Comparison of ENCODE assay signal across 1 cellular context in genomic region chrX:121245763-121246162, GRCh38.
TF ChIP-seq lines count a peak whose summit lies in the region.

No MANE protein-coding gene starts in this region.

TF ChIP-seq in HepG2, 621 proteins besides CTCF, POLR2A, EP300 and RAD21 (continued from another document and continues in another):
- TF ChIP-seq, protein P1, sequence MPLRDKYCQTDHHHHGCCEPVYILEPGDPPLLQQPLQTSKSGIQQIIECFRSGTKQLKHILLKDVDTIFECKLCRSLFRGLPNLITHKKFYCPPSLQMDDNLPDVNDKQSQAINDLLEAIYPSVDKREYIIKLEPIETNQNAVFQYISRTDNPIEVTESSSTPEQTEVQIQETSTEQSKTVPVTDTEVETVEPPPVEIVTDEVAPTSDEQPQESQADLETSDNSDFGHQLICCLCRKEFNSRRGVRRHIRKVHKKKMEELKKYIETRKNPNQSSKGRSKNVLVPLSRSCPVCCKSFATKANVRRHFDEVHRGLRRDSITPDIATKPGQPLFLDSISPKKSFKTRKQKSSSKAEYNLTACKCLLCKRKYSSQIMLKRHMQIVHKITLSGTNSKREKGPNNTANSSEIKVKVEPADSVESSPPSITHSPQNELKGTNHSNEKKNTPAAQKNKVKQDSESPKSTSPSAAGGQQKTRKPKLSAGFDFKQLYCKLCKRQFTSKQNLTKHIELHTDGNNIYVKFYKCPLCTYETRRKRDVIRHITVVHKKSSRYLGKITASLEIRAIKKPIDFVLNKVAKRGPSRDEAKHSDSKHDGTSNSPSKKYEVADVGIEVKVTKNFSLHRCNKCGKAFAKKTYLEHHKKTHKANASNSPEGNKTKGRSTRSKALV (CRISPR knock-in tag; IDR thresholded peaks at IDR 0.05) = no peak
- TF ChIP-seq PAF1 (CRISPR knock-in tag; IDR thresholded peaks at IDR 0.05) (no peak), KLF6 (CRISPR knock-in tag; IDR thresholded peaks at IDR 0.05) (no peak), KDM5A (IDR thresholded peaks at IDR 0.05; ENCODE audit: borderline replicate concordance, low read length) (no peak), STAT5B (CRISPR knock-in tag; IDR thresholded peaks at IDR 0.05) (no peak), ZNF512 (CRISPR knock-in tag; IDR thresholded peaks at IDR 0.05) (no peak), ZNF331 (CRISPR knock-in tag; IDR thresholded peaks at IDR 0.05) (no peak), ZFP36L2 (CRISPR knock-in tag; IDR thresholded peaks at IDR 0.05) (no peak), NONO (IDR thresholded peaks at IDR 0.05) (no peak), NONO (CRISPR knock-in tag; conservative IDR thresholded peaks at IDR 0.05) (0 out of 2 replicates have a peak, but pooled peaks have one; percentile 22), BCL6 (CRISPR knock-in tag; IDR thresholded peaks at IDR 0.05) (peak; percentile 65), ZNF770 (CRISPR knock-in tag; IDR thresholded peaks at IDR 0.05) (no peak), RARG (CRISPR knock-in tag; IDR thresholded peaks at IDR 0.05; ENCODE audit: low read depth) (no peak), ZNF317 (CRISPR knock-in tag; IDR thresholded peaks at IDR 0.05) (no peak), MIER3 (CRISPR knock-in tag; IDR thresholded peaks at IDR 0.05; ENCODE audit: borderline replicate concordance) (no peak), ATM (IDR thresholded peaks at IDR 0.05; ENCODE audit: borderline replicate concordance) (no peak), ZNF326 (CRISPR knock-in tag; IDR thresholded peaks at IDR 0.05; ENCODE audit: borderline replicate concordance) (no peak), ZNF788 (CRISPR knock-in tag; IDR thresholded peaks at IDR 0.05; ENCODE audit: borderline replicate concordance) (no peak), IRX3 (CRISPR knock-in tag; IDR thresholded peaks at IDR 0.05; ENCODE audit: borderline replicate concordance, low read depth) (no peak), ERF (CRISPR knock-in tag; IDR thresholded peaks at IDR 0.05) (no peak), HDAC2 (CRISPR knock-in tag; IDR thresholded peaks at IDR 0.05) (peak; percentile 26; the same call in 1 of the 2 replicates), ZNF24 (IDR thresholded peaks at IDR 0.05) (no peak), ZNF282 (IDR thresholded peaks at IDR 0.05; ENCODE audit: partially characterized antibody) (no peak), MIER2 (CRISPR knock-in tag; IDR thresholded peaks at IDR 0.05) (no peak), SOX6 (IDR thresholded peaks at IDR 0.05) (no peak), SOX6 (CRISPR knock-in tag; IDR thresholded peaks at IDR 0.05) (peak; percentile 95), ARID2 (CRISPR knock-in tag; IDR thresholded peaks at IDR 0.05; ENCODE audit: borderline replicate concordance) (no peak), SKI (IDR thresholded peaks at IDR 0.05; ENCODE audit: partially characterized antibody) (no peak), SMAD9 (CRISPR knock-in tag; IDR thresholded peaks at IDR 0.05) (no peak), CREM (IDR thresholded peaks at IDR 0.05) (peak; percentile 95), CREM (CRISPR knock-in tag; IDR thresholded peaks at IDR 0.05) (no peak), E2F2 (CRISPR knock-in tag; IDR thresholded peaks at IDR 0.05; ENCODE audit: borderline replicate concordance) (no peak), BRCA1 (CRISPR knock-in tag; IDR thresholded peaks at IDR 0.05) (no peak), LCORL (IDR thresholded peaks at IDR 0.05) (no peak), LCORL (CRISPR knock-in tag; IDR thresholded peaks at IDR 0.05) (no peak), KLF16 (CRISPR knock-in tag; IDR thresholded peaks at IDR 0.05) (no peak), U2AF2 (IDR thresholded peaks at IDR 0.05; ENCODE audit: low read depth, low read length) (no peak), ZNF501 (CRISPR knock-in tag; IDR thresholded peaks at IDR 0.05) (no peak), MED8 (CRISPR knock-in tag; IDR thresholded peaks at IDR 0.05; ENCODE audit: insufficient replicate concordance) (no peak), NR2F1 (CRISPR knock-in tag; IDR thresholded peaks at IDR 0.05) (peak in 1 of 2 experiments; percentile 62; a peak in 2 of 4 replicates), GLI4 (CRISPR knock-in tag; IDR thresholded peaks at IDR 0.05; ENCODE audit: borderline replicate concordance) (no peak), SRSF9 (IDR thresholded peaks at IDR 0.05; ENCODE audit: borderline replicate concordance, insufficient read depth, low read depth, low read length, poor library complexity, severe bottlenecking) (no peak), XRCC5 (optimal IDR thresholded peaks at IDR 0.05; ENCODE audit: low read length) (no peak), ZNF260 (CRISPR knock-in tag; IDR thresholded peaks at IDR 0.05; ENCODE audit: borderline replicate concordance, low read depth) (no peak), ZBTB20 (CRISPR knock-in tag; IDR thresholded peaks at IDR 0.05; ENCODE audit: borderline replicate concordance, low read depth) (no peak; the same call in 1 of the 2 replicates), ZNF891 (CRISPR knock-in tag; IDR thresholded peaks at IDR 0.05) (no peak), ZNF205 (CRISPR knock-in tag; IDR thresholded peaks at IDR 0.05) (peak; percentile 100), ZNF672 (CRISPR knock-in tag; IDR thresholded peaks at IDR 0.05) (no peak), ZNF761 (CRISPR knock-in tag; conservative IDR thresholded peaks at IDR 0.05) (no peak), FOXK2 (IDR thresholded peaks at IDR 0.05) (peak; percentile 58; the same call in 1 of the 2 replicates), ZFP37 (CRISPR knock-in tag; IDR thresholded peaks at IDR 0.05; ENCODE audit: borderline replicate concordance) (no peak), CBX2 (IDR thresholded peaks at IDR 0.05; ENCODE audit: low read depth, low read length) (no peak), CBX2 (CRISPR knock-in tag; IDR thresholded peaks at IDR 0.05; ENCODE audit: low read depth) (no peak), ZNF230 (CRISPR knock-in tag; IDR thresholded peaks at IDR 0.05) (no peak), NFYB (CRISPR knock-in tag; IDR thresholded peaks at IDR 0.05) (no peak), ZNF234 (CRISPR knock-in tag; conservative IDR thresholded peaks at IDR 0.05) (no peak)
- TF ChIP-seq, protein P2, sequence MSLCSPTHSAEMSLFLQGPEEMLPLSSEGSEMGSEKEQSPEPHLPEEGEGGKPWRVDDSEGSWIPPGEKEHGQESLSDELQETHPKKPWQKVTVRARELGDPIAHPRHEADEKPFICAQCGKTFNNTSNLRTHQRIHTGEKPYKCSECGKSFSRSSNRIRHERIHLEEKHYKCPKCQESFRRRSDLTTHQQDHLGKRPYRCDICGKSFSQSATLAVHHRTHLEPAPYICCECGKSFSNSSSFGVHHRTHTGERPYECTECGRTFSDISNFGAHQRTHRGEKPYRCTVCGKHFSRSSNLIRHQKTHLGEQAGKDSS (CRISPR knock-in tag; IDR thresholded peaks at IDR 0.05; ENCODE audit: borderline replicate concordance, low read depth) = no peak
- TF ChIP-seq, protein P3, sequence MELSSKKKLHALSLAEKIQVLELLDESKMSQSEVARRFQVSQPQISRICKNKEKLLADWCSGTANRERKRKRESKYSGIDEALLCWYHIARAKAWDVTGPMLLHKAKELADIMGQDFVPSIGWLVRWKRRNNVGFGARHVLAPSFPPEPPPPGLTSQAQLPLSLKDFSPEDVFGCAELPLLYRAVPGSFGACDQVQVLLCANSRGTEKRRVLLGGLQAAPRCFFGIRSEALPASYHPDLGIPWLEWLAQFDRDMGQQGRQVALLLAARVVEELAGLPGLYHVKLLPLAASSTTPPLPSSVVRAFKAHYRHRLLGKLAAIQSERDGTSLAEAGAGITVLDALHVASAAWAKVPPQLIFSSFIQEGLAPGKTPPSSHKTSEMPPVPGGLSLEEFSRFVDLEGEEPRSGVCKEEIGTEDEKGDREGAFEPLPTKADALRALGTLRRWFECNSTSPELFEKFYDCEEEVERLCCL (CRISPR knock-in tag; IDR thresholded peaks at IDR 0.05; ENCODE audit: borderline replicate concordance) = no peak
- TF ChIP-seq, protein P4, sequence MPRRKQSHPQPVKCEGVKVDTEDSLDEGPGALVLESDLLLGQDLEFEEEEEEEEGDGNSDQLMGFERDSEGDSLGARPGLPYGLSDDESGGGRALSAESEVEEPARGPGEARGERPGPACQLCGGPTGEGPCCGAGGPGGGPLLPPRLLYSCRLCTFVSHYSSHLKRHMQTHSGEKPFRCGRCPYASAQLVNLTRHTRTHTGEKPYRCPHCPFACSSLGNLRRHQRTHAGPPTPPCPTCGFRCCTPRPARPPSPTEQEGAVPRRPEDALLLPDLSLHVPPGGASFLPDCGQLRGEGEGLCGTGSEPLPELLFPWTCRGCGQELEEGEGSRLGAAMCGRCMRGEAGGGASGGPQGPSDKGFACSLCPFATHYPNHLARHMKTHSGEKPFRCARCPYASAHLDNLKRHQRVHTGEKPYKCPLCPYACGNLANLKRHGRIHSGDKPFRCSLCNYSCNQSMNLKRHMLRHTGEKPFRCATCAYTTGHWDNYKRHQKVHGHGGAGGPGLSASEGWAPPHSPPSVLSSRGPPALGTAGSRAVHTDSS (CRISPR knock-in tag; conservative IDR thresholded peaks at IDR 0.05) = no peak
- TF ChIP-seq, protein P5, sequence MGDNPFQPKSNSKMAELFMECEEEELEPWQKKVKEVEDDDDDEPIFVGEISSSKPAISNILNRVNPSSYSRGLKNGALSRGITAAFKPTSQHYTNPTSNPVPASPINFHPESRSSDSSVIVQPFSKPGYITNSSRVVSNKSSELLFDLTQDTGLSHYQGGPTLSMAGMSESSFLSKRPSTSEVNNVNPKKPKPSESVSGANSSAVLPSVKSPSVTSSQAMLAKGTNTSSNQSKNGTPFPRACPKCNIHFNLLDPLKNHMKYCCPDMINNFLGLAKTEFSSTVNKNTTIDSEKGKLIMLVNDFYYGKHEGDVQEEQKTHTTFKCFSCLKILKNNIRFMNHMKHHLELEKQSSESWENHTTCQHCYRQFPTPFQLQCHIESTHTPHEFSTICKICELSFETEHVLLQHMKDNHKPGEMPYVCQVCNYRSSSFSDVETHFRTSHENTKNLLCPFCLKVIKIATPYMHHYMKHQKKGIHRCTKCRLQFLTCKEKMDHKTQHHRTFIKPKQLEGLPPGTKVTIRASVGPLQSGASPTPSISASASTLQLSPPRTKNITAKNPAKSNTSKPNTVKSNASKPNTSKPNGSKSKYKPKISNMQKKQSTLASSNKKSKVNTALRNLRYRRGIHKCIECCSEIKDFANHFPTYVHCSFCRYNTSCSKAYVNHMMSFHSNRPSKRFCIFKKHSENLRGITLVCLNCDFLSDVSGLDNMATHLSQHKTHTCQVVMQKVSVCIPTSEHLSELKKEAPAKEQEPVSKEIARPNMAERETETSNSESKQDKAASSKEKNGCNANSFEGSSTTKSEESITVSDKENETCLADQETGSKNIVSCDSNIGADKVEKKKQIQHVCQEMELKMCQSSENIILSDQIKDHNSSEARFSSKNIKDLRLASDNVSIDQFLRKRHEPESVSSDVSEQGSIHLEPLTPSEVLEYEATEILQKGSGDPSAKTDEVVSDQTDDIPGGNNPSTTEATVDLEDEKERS (CRISPR knock-in tag; IDR thresholded peaks at IDR 0.05) = no peak
- TF ChIP-seq, protein P6, sequence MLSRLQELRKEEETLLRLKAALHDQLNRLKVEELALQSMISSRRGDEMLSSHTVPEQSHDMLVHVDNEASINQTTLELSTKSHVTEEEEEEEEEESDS (CRISPR knock-in tag; IDR thresholded peaks at IDR 0.05; ENCODE audit: borderline replicate concordance) = no peak
- TF ChIP-seq, protein P7, sequence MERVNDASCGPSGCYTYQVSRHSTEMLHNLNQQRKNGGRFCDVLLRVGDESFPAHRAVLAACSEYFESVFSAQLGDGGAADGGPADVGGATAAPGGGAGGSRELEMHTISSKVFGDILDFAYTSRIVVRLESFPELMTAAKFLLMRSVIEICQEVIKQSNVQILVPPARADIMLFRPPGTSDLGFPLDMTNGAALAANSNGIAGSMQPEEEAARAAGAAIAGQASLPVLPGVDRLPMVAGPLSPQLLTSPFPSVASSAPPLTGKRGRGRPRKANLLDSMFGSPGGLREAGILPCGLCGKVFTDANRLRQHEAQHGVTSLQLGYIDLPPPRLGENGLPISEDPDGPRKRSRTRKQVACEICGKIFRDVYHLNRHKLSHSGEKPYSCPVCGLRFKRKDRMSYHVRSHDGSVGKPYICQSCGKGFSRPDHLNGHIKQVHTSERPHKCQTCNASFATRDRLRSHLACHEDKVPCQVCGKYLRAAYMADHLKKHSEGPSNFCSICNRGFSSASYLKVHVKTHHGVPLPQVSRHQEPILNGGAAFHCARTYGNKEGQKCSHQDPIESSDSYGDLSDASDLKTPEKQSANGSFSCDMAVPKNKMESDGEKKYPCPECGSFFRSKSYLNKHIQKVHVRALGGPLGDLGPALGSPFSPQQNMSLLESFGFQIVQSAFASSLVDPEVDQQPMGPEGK (CRISPR knock-in tag; IDR thresholded peaks at IDR 0.05) = no peak
